ENCODE assay signal across 11 cellular contexts in the genomic region with DNA sequence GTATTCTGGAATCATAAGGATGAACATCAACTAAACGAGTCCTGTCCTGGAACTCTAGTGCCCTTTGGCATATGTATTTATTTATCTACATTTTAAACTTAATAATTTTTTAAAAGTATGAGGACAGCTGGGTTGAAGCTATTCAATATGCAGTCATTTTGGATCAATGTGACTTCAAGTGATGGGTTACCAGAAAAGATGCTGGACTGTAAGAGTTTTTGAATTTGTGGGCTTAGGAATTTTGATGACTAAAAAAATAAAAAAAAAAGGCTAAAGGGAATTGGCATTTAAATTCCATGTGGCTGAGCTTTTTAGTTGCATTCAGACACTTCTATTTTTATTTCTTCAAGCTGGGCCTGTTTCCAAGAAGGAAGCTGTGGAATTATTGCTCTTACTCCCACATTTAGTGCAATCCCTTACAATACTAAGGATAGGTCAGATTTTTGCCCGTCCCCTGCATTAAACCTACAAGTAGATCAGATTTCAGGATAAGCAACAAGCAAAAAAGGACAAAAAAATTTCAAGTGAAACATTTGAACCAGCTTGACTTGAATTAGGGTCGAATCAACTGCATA.
A peak's percentile ranks its signal among the peaks of the same experiment; 100 is the strongest.
DNase-seq lines count a peak whose midpoint lies in the region; ATAC-seq and TF ChIP-seq lines count a peak whose summit lies in the region.
"Had no signal": no experiment of that assay in that cellular context is flagged by ENCODE, and none has a peak within 500 bp of the region (broad histone marks: within the 10 kb centered on the region; RNA-seq: fewer than 3 reads in every experiment).

No MANE protein-coding gene starts in this region.

- H3K36me3 ChIP-seq in adipocyte (ENCODE audit: control insufficient read depth, insufficient read depth, low read length, severe bottlenecking) (no peaks in the 10 kb centered on the region), WERI-Rb-1 (no peaks in the 10 kb centered on the region)

- intact Hi-C loops in left cardiac atrium (cut with DNase I): loop anchor here (5.0 to 10.0 kb wide), 3 partner anchors 314 to 704 kb away; partner anchors contain the start of gene CITED2 (in 1 of the 2)

- H3K9ac ChIP-seq in adipocyte (ENCODE audit: low read length): peak overlapping the region; percentile 75

- H3K27me3 ChIP-seq in adipocyte (replicated peaks; ENCODE audit: control insufficient read depth, insufficient read depth, low read length): no peaks in the 10 kb centered on the region
- no peaks in the 10 kb centered on the region for H3K27me3 ChIP-seq in WERI-Rb-1 (ENCODE audit: insufficient read depth, low read depth, severe bottlenecking)

- ATAC-seq in left cardiac atrium: peak; percentile 56 to 77
- no peak for ATAC-seq in GM19452 (IDR thresholded peaks at IDR 0.05; ENCODE audit: unreplicated experiment)
- ATAC-seq: stimulated activated naive CD8-positive, alpha-beta T cell treated with anti-CD3 and anti-CD28 coated beads, Interleukin-15, amount 100 ng/mL, for 72 hours had no signal

- H3K4me3 ChIP-seq in adipocyte (ENCODE audit: low read length): peak overlapping the region; percentile 49
- H3K4me3 ChIP-seq in retinal pigment epithelial cell (ENCODE audit: low read length): no peak overlapping the region
- H3K4me3 ChIP-seq in WERI-Rb-1 (ENCODE audit: low read depth, low read length): no peak overlapping the region

- H3K9me3 ChIP-seq in adipocyte (ENCODE audit: control insufficient read depth, low read length): no peaks in the 10 kb centered on the region
- no peaks in the 10 kb centered on the region for H3K9me3 ChIP-seq in WERI-Rb-1 (ENCODE audit: severe bottlenecking)

- DNase-seq in Daoy (ENCODE audit: low read depth) (peak; percentile 19), adipocyte (ENCODE audit: low read depth) (peak; percentile 90), left cardiac atrium (no peak), retinal pigment epithelial cell (ENCODE audit: low read depth) (peak; percentile 75), GM13977 (ENCODE audit: low spot score) (no peak), WERI-Rb-1 (no peak), CD1c-positive myeloid dendritic cell (ENCODE audit: extremely low spot score) (no peak)
- DNase-seq: activated CD4-positive, alpha-beta T cell treated with anti-CD3 and anti-CD28 coated beads for 1 hour; MV-4-11; stimulated activated naive CD8-positive, alpha-beta T cell treated with anti-CD3 and anti-CD28 coated beads, Interleukin-15, amount 100 ng/mL, for 72 hours had no signal

- in situ Hi-C loops in GM13977 (cut with MboI; ENCODE audit: low pct_unique_long_range_greater_than_20kb, low sequenced_read_pairs, unreplicated experiment): no loop called here

- TF ChIP-seq CTCF in retinal pigment epithelial cell (conservative IDR thresholded peaks at IDR 0.05; ENCODE audit: low read depth, low read length) (no peak), GM13977 (IDR thresholded peaks at IDR 0.05; ENCODE audit: extremely low read depth, insufficient read depth, missing control alignments) (no peak), WERI-Rb-1 (IDR thresholded peaks at IDR 0.05; ENCODE audit: low read depth, low read length) (no peak)

- H3K4me1 ChIP-seq in adipocyte (ENCODE audit: control insufficient read depth, insufficient read depth, low read length): peaks cover 48% of the 10 kb centered on the region

- no peak overlapping the region for H3K27ac ChIP-seq in WERI-Rb-1

Comparison
In these comparisons a context has a peak if more than half of its experiments do, and no peak if none do; other contexts are left out.
1. DNase-seq: peak in Daoy (single experiment), adipocyte (single experiment) and retinal pigment epithelial cell (single experiment); none in left cardiac atrium (single experiment), GM13977 (single experiment), WERI-Rb-1 (single experiment) and CD1c-positive myeloid dendritic cell (single experiment).